1 cellular context compared by ENCODE assay signal in genomic region chr1:206074839-206075238, GRCh38.
TF ChIP-seq lines count a peak whose summit lies in the region.

No MANE protein-coding gene starts in this region.

TF ChIP-seq in K562, 482 proteins besides CTCF, POLR2A, EP300 and RAD21 (continued from another document and continues in another):
- TF ChIP-seq THAP12 (CRISPR knock-in tag; IDR thresholded peaks at IDR 0.05) (no peak), ZNF780A (CRISPR knock-in tag; IDR thresholded peaks at IDR 0.05) (no peak), ZNF3 (CRISPR knock-in tag; IDR thresholded peaks at IDR 0.05) (no peak), HLTF (IDR thresholded peaks at IDR 0.05) (no peak), MAZ (CRISPR knock-in tag; conservative IDR thresholded peaks at IDR 0.05 in 1 of 2, IDR thresholded peaks at IDR 0.05 in 1 of 2) (peak; percentile 32 to 39; a peak in 2 of 4 replicates), ZNF263 (CRISPR knock-in tag; IDR thresholded peaks at IDR 0.05; ENCODE audit: borderline replicate concordance) (no peak), ID3 (CRISPR knock-in tag; IDR thresholded peaks at IDR 0.05) (no peak), ID3 (tag; IDR thresholded peaks at IDR 0.05) (no peak), NR1H2 (CRISPR knock-in tag; IDR thresholded peaks at IDR 0.05) (no peak), FOSL1 (tag; conservative IDR thresholded peaks at IDR 0.05) (peak; percentile 92), HES1 (IDR thresholded peaks at IDR 0.05; ENCODE audit: low read depth) (peak; percentile 87), STAT5B (CRISPR knock-in tag; IDR thresholded peaks at IDR 0.05) (no peak), MXI1 (IDR thresholded peaks at IDR 0.05; ENCODE audit: low read depth, low read length) (peak; percentile 56; the same call in 1 of the 2 replicates), LEF1 (IDR thresholded peaks at IDR 0.05) (no peak; the same call in 1 of the 2 replicates), MAFF (IDR thresholded peaks at IDR 0.05; ENCODE audit: low read length) (no peak), PPARD (CRISPR knock-in tag; IDR thresholded peaks at IDR 0.05) (no peak), NCOA4 (IDR thresholded peaks at IDR 0.05; ENCODE audit: partially characterized antibody) (no peak), NONO (IDR thresholded peaks at IDR 0.05; ENCODE audit: low read depth in 2 of 2, low read length in 1 of 2) (no peak), SNAPC5 (CRISPR knock-in tag; IDR thresholded peaks at IDR 0.05) (no peak), NKRF (IDR thresholded peaks at IDR 0.05; ENCODE audit: borderline replicate concordance) (no peak), ZFP30 (CRISPR knock-in tag; IDR thresholded peaks at IDR 0.05; ENCODE audit: borderline replicate concordance) (no peak), ZNF592 (IDR thresholded peaks at IDR 0.05) (no peak), HNRNPH1 (optimal IDR thresholded peaks at IDR 0.05; ENCODE audit: low read depth, low read length) (no peak), U2AF2 (optimal IDR thresholded peaks at IDR 0.05; ENCODE audit: low read depth, low read length) (no peak), CBX8 (IDR thresholded peaks at IDR 0.05; ENCODE audit: borderline replicate concordance, extremely low read depth, low read depth, low read length, poor library complexity, severe bottlenecking) (no peak), BDP1 (IDR thresholded peaks at IDR 0.05; ENCODE audit: insufficient read depth, insufficient read length) (no peak), PKNOX1 (IDR thresholded peaks at IDR 0.05) (peak; percentile 68; the same call in 1 of the 2 replicates), KDM4B (IDR thresholded peaks at IDR 0.05; ENCODE audit: borderline replicate concordance in 2 of 2, low read depth in 1 of 2) (no peak), ZNF830 (CRISPR knock-in tag; IDR thresholded peaks at IDR 0.05) (no peak), FOXJ2 (tag; IDR thresholded peaks at IDR 0.05) (peak; percentile 95), ZNF444 (CRISPR knock-in tag; IDR thresholded peaks at IDR 0.05) (no peak), BRCA1 (IDR thresholded peaks at IDR 0.05) (no peak), BRCA1 (CRISPR knock-in tag; IDR thresholded peaks at IDR 0.05) (no peak), E2F3 (CRISPR knock-in tag; IDR thresholded peaks at IDR 0.05) (no peak), ETV5 (CRISPR knock-in tag; IDR thresholded peaks at IDR 0.05; ENCODE audit: low read depth) (no peak), KDM1A (IDR thresholded peaks at IDR 0.05) (peak; percentile 43 to 52; a peak in 3 of 4 replicates), BRF1 (IDR thresholded peaks at IDR 0.05; ENCODE audit: borderline replicate concordance, extremely low read depth, insufficient read length) (no peak), SAP30 (IDR thresholded peaks at IDR 0.05; ENCODE audit: borderline replicate concordance, insufficient read depth, low read depth, low read length, poor library complexity, severe bottlenecking) (no peak), ZNF184 (CRISPR knock-in tag; IDR thresholded peaks at IDR 0.05) (no peak), SMAD2 (IDR thresholded peaks at IDR 0.05; ENCODE audit: low read depth, low read length) (no peak), CGGBP1 (CRISPR knock-in tag; IDR thresholded peaks at IDR 0.05) (no peak), CHCHD3 (CRISPR knock-in tag; IDR thresholded peaks at IDR 0.05) (no peak), ZNF12 (CRISPR knock-in tag; IDR thresholded peaks at IDR 0.05) (no peak), MIER1 (IDR thresholded peaks at IDR 0.05; ENCODE audit: low read depth) (no peak), ZNF274 (IDR thresholded peaks at IDR 0.05; ENCODE audit: borderline replicate concordance, low read depth, low read length) (no peak), ZNF431 (CRISPR knock-in tag; IDR thresholded peaks at IDR 0.05) (no peak), ZNF41 (CRISPR knock-in tag; conservative IDR thresholded peaks at IDR 0.05) (0 out of 2 replicates have a peak, but pooled peaks have one; percentile 57), ZNF398 (CRISPR knock-in tag; IDR thresholded peaks at IDR 0.05) (no peak), NFIC (IDR thresholded peaks at IDR 0.05) (peak; percentile 78), ZBTB8A (IDR thresholded peaks at IDR 0.05; ENCODE audit: partially characterized antibody) (no peak), KLF6 (CRISPR knock-in tag; IDR thresholded peaks at IDR 0.05; ENCODE audit: borderline replicate concordance) (no peak), RREB1 (CRISPR knock-in tag; IDR thresholded peaks at IDR 0.05) (no peak)
